Comparison of ENCODE assay signal across 18 cellular contexts in genomic region chr17:364766-365165, GRCh38.
"Had no signal": no experiment of that assay in that cellular context is flagged by ENCODE, and none has a peak within 500 bp of the region (broad histone marks: within the 10 kb centered on the region; RNA-seq: fewer than 3 reads in every experiment).

No MANE protein-coding gene starts in this region.

- H3K27ac ChIP-seq: body of pancreas, parathyroid adenoma, stomach, testis had no signal

- FAIRE-seq: colon had no signal

- H3K9me3 ChIP-seq: testis had no signal

- H3K4me3 Mint-ChIP-seq: type B pancreatic cell had no signal

- H3K27me3 Mint-ChIP-seq: type B pancreatic cell had no signal

- ATAC-seq: body of pancreas, left colon had no signal

- H3K9ac ChIP-seq: parathyroid adenoma had no signal

- DNase-seq: activated CD4-positive, alpha-beta T cell treated with anti-CD3 and anti-CD28 coated beads, Interleukin-2, amount 50 U/mL, for 1 hour; activated CD8-positive, alpha-beta memory T cell treated with anti-CD3 and anti-CD28 coated beads, Interleukin-2, amount 50 U/mL, for 4 hours; activated gamma-delta T cell treated with Interleukin-2 at 50 U/mL for 16 hours; activated T-cell treated with anti-CD3 and anti-CD28 coated beads, Interleukin-2, amount 50 U/mL, for 48 hours; body of pancreas; foreskin melanocyte; glutamatergic neuron; hippocampal formation; islet precursor cell; left colon; midbrain; stimulated activated CD4-positive, alpha-beta T cell treated with anti-CD3 and anti-CD28 coated beads, Interleukin-2, amount 100 ng/mL, for 24 hours; stomach; T1000; testis had no signal

- H2AFZ ChIP-seq: parathyroid adenoma had no signal

- H3K27me3 ChIP-seq: body of pancreas, stomach, testis had no signal

- H3K4me1 ChIP-seq: parathyroid adenoma, stomach, testis had no signal

- H3K4me3 ChIP-seq: body of pancreas, stomach, testis had no signal

- H3K27ac Mint-ChIP-seq: type B pancreatic cell had no signal
